In genomic region chr10:108561649-108562048, GRCh38 we compare ENCODE assay signal across 2 cellular contexts.
TF ChIP-seq lines count a peak whose summit lies in the region.

No MANE protein-coding gene starts in this region.

TF ChIP-seq in HepG2, 621 proteins besides CTCF, POLR2A, EP300 and RAD21 (continued from another document):
- TF ChIP-seq SRSF9 (IDR thresholded peaks at IDR 0.05; ENCODE audit: borderline replicate concordance, insufficient read depth, low read depth, low read length, poor library complexity, severe bottlenecking) (no peak), ZNF878 (CRISPR knock-in tag; IDR thresholded peaks at IDR 0.05) (no peak), EZH2 (conservative IDR thresholded peaks at IDR 0.05; ENCODE audit: low read depth, low read length) (no peak), GZF1 (CRISPR knock-in tag; IDR thresholded peaks at IDR 0.05) (no peak), ZSCAN21 (CRISPR knock-in tag; IDR thresholded peaks at IDR 0.05; ENCODE audit: borderline replicate concordance) (no peak), ZBTB3 (CRISPR knock-in tag; IDR thresholded peaks at IDR 0.05; ENCODE audit: borderline replicate concordance, low read depth) (no peak), ZNF460 (CRISPR knock-in tag; IDR thresholded peaks at IDR 0.05; ENCODE audit: borderline replicate concordance) (no peak), MYC (CRISPR knock-in tag; IDR thresholded peaks at IDR 0.05; ENCODE audit: borderline replicate concordance) (no peak), KDM5B (CRISPR knock-in tag; IDR thresholded peaks at IDR 0.05; ENCODE audit: borderline replicate concordance) (no peak), CHD4 (IDR thresholded peaks at IDR 0.05; ENCODE audit: borderline replicate concordance, low read length) (no peak), AKAP8 (CRISPR knock-in tag; IDR thresholded peaks at IDR 0.05) (no peak), ETS1 (CRISPR knock-in tag; IDR thresholded peaks at IDR 0.05) (no peak), MIER3 (CRISPR knock-in tag; IDR thresholded peaks at IDR 0.05; ENCODE audit: borderline replicate concordance) (no peak), YY1 (IDR thresholded peaks at IDR 0.05; ENCODE audit: insufficient read depth, insufficient replicate concordance, low read depth, low read length) (no peak), PRDM4 (CRISPR knock-in tag; IDR thresholded peaks at IDR 0.05; ENCODE audit: borderline replicate concordance) (no peak), U2AF2 (IDR thresholded peaks at IDR 0.05; ENCODE audit: low read depth, low read length) (no peak)

TF ChIP-seq in SK-N-SH treated with all-trans-retinoic acid at 6 μM for 48 hours, 23 proteins besides CTCF, POLR2A, EP300 and RAD21 (continued from another document):
- TF ChIP-seq ZC3H10 (CRISPR knock-in tag; IDR thresholded peaks at IDR 0.05), result no peak
- no peak for TF ChIP-seq PATZ1 (CRISPR knock-in tag; IDR thresholded peaks at IDR 0.05; ENCODE audit: borderline replicate concordance)
- no peak for TF ChIP-seq ZFP3 (CRISPR knock-in tag; IDR thresholded peaks at IDR 0.05)
